29 cellular contexts compared by ENCODE assay signal in the genomic region with DNA sequence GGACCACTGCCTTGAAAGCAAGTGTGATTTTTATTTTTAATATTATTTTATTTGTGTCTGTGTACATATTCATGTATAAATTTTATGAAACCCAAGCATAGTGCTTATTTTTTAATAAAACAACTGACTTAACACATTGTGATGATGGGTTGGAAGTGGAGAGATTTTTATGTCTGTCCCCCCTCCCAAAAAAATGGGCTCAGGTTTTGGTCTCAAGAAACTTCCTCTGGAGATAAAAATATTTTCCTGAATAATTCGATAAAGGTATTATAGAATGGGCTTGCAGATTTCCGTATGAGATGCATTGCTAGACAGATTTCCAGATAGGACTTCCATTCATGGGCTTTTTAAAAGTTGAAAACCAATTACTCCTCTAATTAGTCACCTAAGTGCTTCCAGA. TPM values are rescaled to one million over a fixed set of nuclear protein-coding genes. Genes with fewer than 3 reads are reported as not detected.
A peak's percentile ranks its signal among the peaks of the same experiment; 100 is the strongest.
DNase-seq lines count a peak whose midpoint lies in the region; ATAC-seq, FAIRE-seq and TF ChIP-seq lines count a peak whose summit lies in the region.
"Had no signal": no experiment of that assay in that cellular context is flagged by ENCODE, and none has a peak within 500 bp of the region (broad histone marks: within the 10 kb centered on the region; RNA-seq: fewer than 3 reads in every experiment).

No MANE protein-coding gene starts in this region.

- H3K4me2 ChIP-seq in GM23338 = no peak overlapping the region
- peak overlapping the region; percentile 96 for H3K4me2 ChIP-seq in keratinocyte (ENCODE audit: control insufficient read depth, extremely low read depth, insufficient read depth, low read depth, low read length)
- H3K4me2 ChIP-seq: BLaER1, KMS-11 had no signal

- H3K27me3 Mint-ChIP-seq in GM23338 (ENCODE audit: insufficient read depth, low read depth, poor library complexity) (peaks cover 76% of the 10 kb centered on the region), type B pancreatic cell (peaks cover 59% of the 10 kb centered on the region), CD14-positive monocyte (ENCODE audit: low read depth in 3 of 3) (peaks cover 62 to 79% (median 69%) of the 10 kb centered on the region in 3 donors)

- DNase-seq in GM23338 (ENCODE audit: low spot score) (no peak), dorsolateral prefrontal cortex (no peak), keratinocyte (ENCODE audit: low read depth, low spot score) (no peak), type B pancreatic cell (ENCODE audit: extremely low spot score, unreplicated experiment) (no peak), GM19238 (ENCODE audit: insufficient read length, low spot score) (no peak), CD14-positive monocyte (ENCODE audit: low spot score) (no peak)
- no peak for DNase-seq in stimulated activated CD4-positive, alpha-beta T cell treated with anti-CD3 and anti-CD28 coated beads, Interleukin-15, amount 100 ng/mL, for 24 hours
- DNase-seq: activated CD4-positive, alpha-beta T cell treated with anti-CD3 and anti-CD28 coated beads for 1 hour; activated CD8-positive, alpha-beta memory T cell treated with anti-CD3 and anti-CD28 coated beads, Interleukin-2, amount 50 U/mL, for 48 hours; activated naive CD4-positive, alpha-beta T cell treated with anti-CD3 and anti-CD28 coated beads, Interleukin-2, amount 10 ng/mL, durations not matched to agents 7 days and 5 days; glutamatergic neuron; left lung; MG63; naive B cell; NCI-H1105; NCI-H1930; NCI-H524 treated with DMSO at 0.1 percent for 48 hours; SHP77 treated with DMSO at 0.1 percent for 48 hours; stimulated activated naive CD4-positive, alpha-beta T cell; testis had no signal

- TF ChIP-seq CTCF in GM23338 (conservative IDR thresholded peaks at IDR 0.05; ENCODE audit: low read depth in 2 of 2) = no peak
- TF ChIP-seq CTCF in dorsolateral prefrontal cortex (IDR thresholded peaks at IDR 0.05 in 54 of 56, conservative IDR thresholded peaks at IDR 0.05 in 2 of 56; ENCODE audit: low read depth in 1 of 56, partially characterized antibody in 56 of 56) = no peak
- no peak for TF ChIP-seq CTCF in keratinocyte (optimal IDR thresholded peaks at IDR 0.05 in 1 of 3, IDR thresholded peaks at IDR 0.05 in 1 of 3, conservative IDR thresholded peaks at IDR 0.05 in 1 of 3; ENCODE audit: extremely low read depth in 1 of 3, insufficient read depth in 2 of 3, low read length in 3 of 3)
- no peak for TF ChIP-seq CTCF in type B pancreatic cell (conservative IDR thresholded peaks at IDR 0.05)
- TF ChIP-seq CTCF in CD14-positive monocyte (IDR thresholded peaks at IDR 0.05) = no peak

- H3K9me3 ChIP-seq in keratinocyte (ENCODE audit: control insufficient read depth, low read depth, low read length) = no peaks in the 10 kb centered on the region
- H3K9me3 ChIP-seq: MG63, testis had no signal

- H3K9me2 ChIP-seq in GM23338 (ENCODE audit: insufficient read depth) = no peaks in the 10 kb centered on the region

- H3K9me3 Mint-ChIP-seq in GM23338 (peaks cover 18% of the 10 kb centered on the region), type B pancreatic cell (peaks cover 6% of the 10 kb centered on the region), CD14-positive monocyte (peaks cover 8 to 39% (median 25%) of the 10 kb centered on the region in 7 donors)
- H3K9me3 Mint-ChIP-seq: activated CD4-positive, alpha-beta memory T cell treated with anti-CD3 and anti-CD28 coated beads for 36 hours had no signal

- intact Hi-C loops in dorsolateral prefrontal cortex (cut with DNase I) = loop anchor here in 1 of 2 donors (10.0 kb wide), 1 partner anchor 520 kb away; no protein-coding TSS in a partner anchor
- intact Hi-C loops in CD14-positive monocyte (cut with micrococcal nuclease) = loop anchor here in 1 of 2 donors (10.0 kb wide), 1 partner anchor 50 kb away; no protein-coding TSS in a partner anchor

- no peak for FAIRE-seq in keratinocyte (lab: Jason Lieb, UNC)
- FAIRE-seq: endothelial cell of umbilical vein, islet of Langerhans had no signal

- H2AFZ ChIP-seq in GM23338 (no peak overlapping the region), keratinocyte (ENCODE audit: control insufficient read depth, low read length) (no peak overlapping the region)

- ATAC-seq in GM23338 = no peak
- ATAC-seq: HCT116, left lung had no signal

- no peaks in the 10 kb centered on the region for H3K9me1 ChIP-seq in keratinocyte (ENCODE audit: control insufficient read depth, extremely low read depth, insufficient read depth, low read length)

- H3K36me3 Mint-ChIP-seq in GM23338 (ENCODE audit: low read depth) = peaks cover 8% of the 10 kb centered on the region; the same call in 1 of the 3 replicates
- peaks cover 11% of the 10 kb centered on the region for H3K36me3 Mint-ChIP-seq in type B pancreatic cell
- H3K36me3 Mint-ChIP-seq in CD14-positive monocyte = peaks cover 5 to 16% of the 10 kb centered on the region in 2 donors
- H3K36me3 Mint-ChIP-seq: brain had no signal

- H3K4me1 ChIP-seq in GM23338 (ENCODE audit: insufficient read depth) (peaks cover 24% of the 10 kb centered on the region), keratinocyte (ENCODE audit: control insufficient read depth, extremely low read depth, insufficient read depth, low read length) (peaks cover 26% of the 10 kb centered on the region)

- peaks cover 6% of the 10 kb centered on the region; the same call in 1 of the 2 replicates for H3F3A ChIP-seq in GM23338 (replicated peaks; ENCODE audit: low read depth)

- no peaks in the 10 kb centered on the region for H3K36me3 ChIP-seq in GM23338 (ENCODE audit: insufficient read depth)
- H3K36me3 ChIP-seq in keratinocyte (ENCODE audit: control insufficient read depth in 2 of 2, extremely low read depth in 1 of 2, insufficient read depth in 2 of 2, low read length in 2 of 2) = no peaks in the 10 kb centered on the region
- H3K36me3 ChIP-seq: BLaER1, left lung, MG63 had no signal

- peak overlapping the region; percentile 64 for H3K9ac ChIP-seq in keratinocyte (ENCODE audit: control insufficient read depth, extremely low read depth, insufficient read depth, low read length)
- H3K9ac ChIP-seq: BLaER1, KMS-11 had no signal

- dilution Hi-C loops in keratinocyte (cut with MboI; ENCODE audit: extremely low pct_ligation_motif_present, low sequenced_read_pairs) = no loop called here

- H3K4me1 Mint-ChIP-seq in GM23338 = peaks cover 20% of the 10 kb centered on the region
- peaks cover 13% of the 10 kb centered on the region for H3K4me1 Mint-ChIP-seq in type B pancreatic cell (ENCODE audit: unreplicated experiment)
- peaks cover 24% of the 10 kb centered on the region for H3K4me1 Mint-ChIP-seq in CD14-positive monocyte

- no peaks in the 10 kb centered on the region for H3K79me2 ChIP-seq in GM23338 (replicated peaks; ENCODE audit: insufficient read depth)
- H3K79me2 ChIP-seq in keratinocyte (ENCODE audit: control insufficient read depth, insufficient read depth, low read length) = peaks cover 5% of the 10 kb centered on the region

- H3K4me3 ChIP-seq in GM23338 (no peak overlapping the region), dorsolateral prefrontal cortex (peak overlapping the region in 40 of 59 donors; percentile 0 to 82 (median 53)), keratinocyte (ENCODE audit: control insufficient read depth in 2 of 3, extremely low read depth in 1 of 3, insufficient read depth in 2 of 3, low read depth in 1 of 3, low read length in 3 of 3) (peak overlapping the region; percentile 30 to 81 (median 70))
- H3K4me3 ChIP-seq: BLaER1, testis had no signal

- H3K4me3 Mint-ChIP-seq in GM23338 (no peak overlapping the region), type B pancreatic cell (peak overlapping the region; percentile 83), CD14-positive monocyte (peak overlapping the region in 1 of 2 donors; percentile 87)
- H3K4me3 Mint-ChIP-seq: activated naive CD4-positive, alpha-beta T cell treated with anti-CD3 and anti-CD28 coated beads, Interleukin-2, amount 10 ng/mL, durations not matched to agents 7 days and 5 days had no signal

- no peak overlapping the region for H3K27ac Mint-ChIP-seq in GM23338
- peak overlapping the region; percentile 87 for H3K27ac Mint-ChIP-seq in type B pancreatic cell
- H3K27ac Mint-ChIP-seq in CD14-positive monocyte = no peak overlapping the region
- H3K27ac Mint-ChIP-seq: brain, mesothelial cell of epicardium had no signal

- H3K27ac ChIP-seq in GM23338 (ENCODE audit: low read depth) (no peak overlapping the region), dorsolateral prefrontal cortex (peak overlapping the region in 17 of 59 donors; percentile 4 to 80 (median 49)), keratinocyte (ENCODE audit: control insufficient read depth, insufficient read depth, low read length) (no peak overlapping the region)
- H3K27ac ChIP-seq: BLaER1, KMS-11, left lung, testis had no signal

- H4K20me1 ChIP-seq in GM23338 (replicated peaks; ENCODE audit: insufficient read depth) (peaks cover 20% of the 10 kb centered on the region), keratinocyte (ENCODE audit: control insufficient read depth, extremely low read depth, insufficient read depth, low read length) (no peaks in the 10 kb centered on the region)

- H3K27me3 ChIP-seq in GM23338 (ENCODE audit: insufficient read depth) (peaks cover 66% of the 10 kb centered on the region), dorsolateral prefrontal cortex (peaks cover 0 to 66% (median 53%) of the 10 kb centered on the region in 45 donors), keratinocyte (ENCODE audit: control insufficient read depth, extremely low read depth, insufficient read depth, low read length) (no peaks in the 10 kb centered on the region)
- H3K27me3 ChIP-seq: testis had no signal

TF ChIP-seq in GM23338, 12 proteins besides CTCF, POLR2A, EP300 and RAD21:
- no peak for TF ChIP-seq JUNB (IDR thresholded peaks at IDR 0.05; ENCODE audit: unreplicated experiment)
- peak; percentile 72 for TF ChIP-seq EZH2 (IDR thresholded peaks at IDR 0.05; ENCODE audit: low read depth, unreplicated experiment)
TF ChIP-seq in GM23338: peak in this region for 1.

RNA-seq across cellular contexts. Expression of a gene that starts 2.7 kb away (rescaled TPM):
- not detected in 2 replicates for total RNA-seq in GM23338 (2014; rRNA removed; shearing (Covaris generic))
- polyA plus RNA-seq in GM23338 (2016; fragmentation: Nextera tagmentation; extraction: Ambion mirVana) (not detected in 2 replicates), keratinocyte (2.3 to 5.4 TPM (median 4.2 TPM) in 3 replicates), CD14-positive monocyte (not detected)
- total RNA-seq in dorsolateral prefrontal cortex (10 to 100 TPM in 1 of 120 experiments, 1 to 10 TPM in 119; 1.4 to 10.0 (median 4.2) TPM), type B pancreatic cell (ENCODE audit: low replicate concordance) (20.5 and 27.9 TPM in 2 replicates)
- polyA plus RNA-seq in keratinocyte (2011; ENCODE audit: low read depth) = 2.7 TPM
- 3.5 and 5.1 TPM in 2 replicates for polyA plus RNA-seq in keratinocyte (2011; cell fraction: cytosol; rRNA removed)
- polyA plus RNA-seq in keratinocyte (2011; cell fraction: nucleus; rRNA removed) = 6.3 TPM in 2 replicates
- 5.9 and 14.4 TPM in 2 replicates for polyA plus RNA-seq in keratinocyte (2012; ENCODE audit: low replicate concordance)
- 1.6 to 3.9 TPM (median 2.1 TPM) in 3 replicates for polyA minus RNA-seq in keratinocyte
- polyA minus RNA-seq in keratinocyte (2011; cell fraction: cytosol; rRNA and poly(A)+ RNA removed) = 14.0 TPM
- 2.6 and 4.5 TPM in 2 replicates for polyA minus RNA-seq in keratinocyte (2011; cell fraction: nucleus; rRNA and poly(A)+ RNA removed)
- total RNA-seq: activated CD4-positive, alpha-beta memory T cell treated with anti-CD3 and anti-CD28 coated beads for 36 hours; endothelial cell of umbilical vein; G401 had no signal
- polyA plus RNA-seq: endothelial cell of umbilical vein had no signal
